Comparison of ENCODE assay signal across 9 cellular contexts in genomic region chr1:184753093-184753492, GRCh38. TPM values are rescaled to one million over a fixed set of nuclear protein-coding genes. Genes with fewer than 3 reads are reported as not detected.
DNase-seq lines count a peak whose midpoint lies in the region; ATAC-seq and TF ChIP-seq lines count a peak whose summit lies in the region.
"Had no signal": no experiment of that assay in that cellular context is flagged by ENCODE, and none has a peak within 500 bp of the region (broad histone marks: within the 10 kb centered on the region; RNA-seq: fewer than 3 reads in every experiment).

No MANE protein-coding gene starts in this region.

- WGBS in suprapubic skin = 63% methylated on average over 5 of the region's 5 CpGs

- intact Hi-C loops in activated T-helper 1 cell treated with anti-CD3 and anti-CD28 coated beads, Interleukin-12 subunit alpha, Interleukin-12 subunit beta, Interleukin-2, Interleukin-4 antibody, amounts not matched to agents 30 ng/mL and 10 ng/mL and 1 ng/mL, durations not matched to agents 14 hours and 24 hours and 36 hours (cut with micrococcal nuclease) = loop anchor here (5.0 to 10.0 kb wide), 6 partner anchors 139 to 1554 kb away; partner anchors contain the start of gene TSEN15
- intact Hi-C loops in left lung (cut with DNase I) = no loop called here

- TF ChIP-seq CTCF in left lung (IDR thresholded peaks at IDR 0.05) (no peak), suprapubic skin (IDR thresholded peaks at IDR 0.05) (no peak)

- H3K36me3 Mint-ChIP-seq in activated T-cell treated with anti-CD3 and anti-CD28 coated beads, Interleukin-2, amount 50 U/mL, for 72 hours (ENCODE audit: insufficient read depth in 2 of 2) = peaks cover 3 to 5% of the 10 kb centered on the region in 2 donors
- H3K36me3 Mint-ChIP-seq in activated T-helper 1 cell treated with anti-CD3 and anti-CD28 coated beads, Interleukin-12 subunit alpha, Interleukin-12 subunit beta, Interleukin-2, Interleukin-4 antibody, amounts not matched to agents 30 ng/mL and 10 ng/mL and 1 ng/mL, durations not matched to agents 14 hours and 24 hours and 36 hours (ENCODE audit: low read depth) = peaks cover 6% of the 10 kb centered on the region

- peaks cover 11% of the 10 kb centered on the region for H3K27me3 Mint-ChIP-seq in activated T-cell treated with anti-CD3 and anti-CD28 coated beads, Interleukin-2, amount 50 U/mL, for 72 hours (ENCODE audit: low read depth)
- peaks cover 5% of the 10 kb centered on the region for H3K27me3 Mint-ChIP-seq in activated T-helper 1 cell treated with anti-CD3 and anti-CD28 coated beads, Interleukin-12 subunit alpha, Interleukin-12 subunit beta, Interleukin-2, Interleukin-4 antibody, amounts not matched to agents 30 ng/mL and 10 ng/mL and 1 ng/mL, durations not matched to agents 14 hours and 24 hours and 36 hours (ENCODE audit: insufficient read depth)

- H3K9me3 Mint-ChIP-seq in activated T-cell treated with anti-CD3 and anti-CD28 coated beads, Interleukin-2, amount 50 U/mL, for 72 hours = no peaks in the 10 kb centered on the region
- no peaks in the 10 kb centered on the region for H3K9me3 Mint-ChIP-seq in activated T-helper 1 cell treated with anti-CD3 and anti-CD28 coated beads, Interleukin-12 subunit alpha, Interleukin-12 subunit beta, Interleukin-2, Interleukin-4 antibody, amounts not matched to agents 30 ng/mL and 10 ng/mL and 1 ng/mL, durations not matched to agents 14 hours and 24 hours and 36 hours

- H3K27ac Mint-ChIP-seq in activated T-cell treated with anti-CD3 and anti-CD28 coated beads, Interleukin-2, amount 50 U/mL, for 72 hours = peak overlapping the region; percentile 98
- H3K27ac Mint-ChIP-seq in activated T-helper 1 cell treated with anti-CD3 and anti-CD28 coated beads, Interleukin-12 subunit alpha, Interleukin-12 subunit beta, Interleukin-2, Interleukin-4 antibody, amounts not matched to agents 30 ng/mL and 10 ng/mL and 1 ng/mL, durations not matched to agents 14 hours and 24 hours and 36 hours = peak overlapping the region; percentile 77

- H3K4me1 Mint-ChIP-seq in activated T-cell treated with anti-CD3 and anti-CD28 coated beads, Interleukin-2, amount 50 U/mL, for 72 hours (ENCODE audit: low read depth) = peaks cover 50% of the 10 kb centered on the region
- H3K4me1 Mint-ChIP-seq in activated T-helper 1 cell treated with anti-CD3 and anti-CD28 coated beads, Interleukin-12 subunit alpha, Interleukin-12 subunit beta, Interleukin-2, Interleukin-4 antibody, amounts not matched to agents 30 ng/mL and 10 ng/mL and 1 ng/mL, durations not matched to agents 14 hours and 24 hours and 36 hours (ENCODE audit: low read depth) = peaks cover 29% of the 10 kb centered on the region

- peaks cover 15 to 51% of the 10 kb centered on the region in 2 donors for H3K4me1 ChIP-seq in left lung
- peaks cover 31% of the 10 kb centered on the region for H3K4me1 ChIP-seq in suprapubic skin

- no peak for TF ChIP-seq EP300 in suprapubic skin (IDR thresholded peaks at IDR 0.05)

- H3K4me3 Mint-ChIP-seq in activated T-cell treated with anti-CD3 and anti-CD28 coated beads, Interleukin-2, amount 50 U/mL, for 72 hours = peak overlapping the region; percentile 96 to 100
- peak overlapping the region; percentile 89 for H3K4me3 Mint-ChIP-seq in activated T-helper 1 cell treated with anti-CD3 and anti-CD28 coated beads, Interleukin-12 subunit alpha, Interleukin-12 subunit beta, Interleukin-2, Interleukin-4 antibody, amounts not matched to agents 30 ng/mL and 10 ng/mL and 1 ng/mL, durations not matched to agents 14 hours and 24 hours and 36 hours

- TF ChIP-seq POLR2A in suprapubic skin (IDR thresholded peaks at IDR 0.05) = no peak

- no peak for DNase-seq in activated T-cell treated with anti-CD3 and anti-CD28 coated beads, Interleukin-2, amount 50 U/mL, for 72 hours
- DNase-seq in activated T-cell treated with anti-CD3 and anti-CD28 coated beads for 4 hours = no peak
- no peak for DNase-seq in activated T-helper 1 cell treated with anti-CD3 and anti-CD28 coated beads, Interleukin-12 subunit alpha, Interleukin-12 subunit beta, Interleukin-2, Interleukin-4 antibody, amounts not matched to agents 30 ng/mL and 10 ng/mL and 1 ng/mL, durations not matched to agents 14 hours and 24 hours and 36 hours (ENCODE audit: low spot score)
- no peak for DNase-seq in left lung
- no peak for DNase-seq in suprapubic skin (ENCODE audit: low spot score in 2 of 2)
- DNase-seq in caudate nucleus (lab: John Stamatoyannopoulos, UW) = no peak
- DNase-seq: NCI-H187 treated with DMSO at 0.1 percent for 48 hours had no signal

- H3K4me3 ChIP-seq in left lung (peak overlapping the region; percentile 91 to 100), suprapubic skin (peak overlapping the region; percentile 85)

- H3K9me3 ChIP-seq in left lung = no peaks in the 10 kb centered on the region
- H3K9me3 ChIP-seq in suprapubic skin = no peaks in the 10 kb centered on the region

- H3K27ac ChIP-seq in left lung (peak overlapping the region in 1 of 2 donors; percentile 98), suprapubic skin (no peak overlapping the region), caudate nucleus (ENCODE audit: low read depth, low read length) (no peak overlapping the region)

- no peak for ATAC-seq in activated T-cell treated with anti-CD3 and anti-CD28 coated beads, Interleukin-2, amount 50 U/mL, for 72 hours (replicated peaks in 1 of 2)
- no peak for ATAC-seq in left lung
- no peak for ATAC-seq in GM18502 (IDR thresholded peaks at IDR 0.05; ENCODE audit: poor library complexity, unreplicated experiment)
- ATAC-seq in GM19328 (IDR thresholded peaks at IDR 0.05; ENCODE audit: unreplicated experiment) = no peak

- H3K27me3 ChIP-seq in left lung = no peaks in the 10 kb centered on the region
- no peaks in the 10 kb centered on the region for H3K27me3 ChIP-seq in suprapubic skin

- H3K36me3 ChIP-seq in left lung (no peaks in the 10 kb centered on the region), suprapubic skin (no peaks in the 10 kb centered on the region)

RNA-seq across cellular contexts. Expression of gene EDEM3, which starts 1.6 kb away (rescaled TPM):
- 10 to 100 TPM; 28.3 to 28.4 TPM for total RNA-seq in activated T-cell treated with anti-CD3 and anti-CD28 coated beads, Interleukin-2, amount 50 U/mL, for 72 hours
- 23.8 and 28.5 TPM in 2 replicates for total RNA-seq in activated T-helper 1 cell treated with anti-CD3 and anti-CD28 coated beads, Interleukin-12 subunit alpha, Interleukin-12 subunit beta, Interleukin-2, Interleukin-4 antibody, amounts not matched to agents 30 ng/mL and 10 ng/mL and 1 ng/mL, durations not matched to agents 14 hours and 24 hours and 36 hours
- total RNA-seq in left lung (10 to 100 TPM; 31.6 to 42.8 TPM), suprapubic skin (10 to 100 TPM; 19.4 to 55.7 (median 28.7) TPM)
